Comparison of ENCODE assay signal across 8 cellular contexts in genomic region chr19:39480337-39481228, GRCh38. TPM values are rescaled to one million over a fixed set of nuclear protein-coding genes. Genes with fewer than 3 reads are reported as not detected.
DNase-seq lines count a peak whose midpoint lies in the region; ATAC-seq and TF ChIP-seq lines count a peak whose summit lies in the region.

TIMM50 (plus strand) TSS chr19:39480838; CDS start chr19:39480854, 16 bp downstream.

- H3K79me2 ChIP-seq in PC-9 (ENCODE audit: low read depth), result peaks cover 23% of the 10 kb centered on the region

- POLR2A ChIA-PET in PC-9 (lab: Charles Lee; ENCODE audit: unreplicated experiment), result interaction anchor here (0.6 to 1.0 kb wide), 7 partner anchors 28 to 449 kb away, joined by 3 to 18 read pairs (median 5); partner anchors contain the start of genes RPS16 and SUPT5H

- peak; percentile 95 for DNase-seq in DMS114 treated with DMSO at 0.1 percent for 48 hours (lab: John Stamatoyannopoulos, UW; ENCODE audit: unreplicated experiment)
- peak; percentile 96 for DNase-seq in KBM-7
- DNase-seq in PC-9, result peak; percentile 88 to 98
- peak; percentile 99 for DNase-seq in activated T-cell treated with anti-CD3 and anti-CD28 coated beads for 48 hours (ENCODE audit: low read depth)
- DNase-seq in epithelial cell of prostate (ENCODE audit: low read depth, low spot score), result peak; percentile 45
- peak; percentile 97 for DNase-seq in mucosa of gallbladder (ENCODE audit: low spot score)
- peak; percentile 98 for DNase-seq in stimulated activated CD8-positive, alpha-beta memory T cell treated with anti-CD3 and anti-CD28 coated beads, Interleukin-4, amount 100 ng/mL, for 24 hours (ENCODE audit: low read depth)

- H3F3A ChIP-seq in PC-9 (ENCODE audit: insufficient read depth, low read depth), result peaks cover 23% of the 10 kb centered on the region; the same call in 1 of the 2 replicates

- intact Hi-C loops in PC-9 (cut with micrococcal nuclease; ENCODE audit: unreplicated experiment), result loop anchor here (1.0 to 5.0 kb wide), 2 partner anchors 33 to 68 kb away; partner anchors contain the start of genes PLEKHG2 and SUPT5H

- ATAC-seq in GM21619 (IDR thresholded peaks at IDR 0.05; ENCODE audit: unreplicated experiment), result peak; percentile 90

- CTCF ChIA-PET in PC-9 (lab: Charles Lee), result interaction anchor here (0.5 to 0.8 kb wide), 4 partner anchors 53 to 190 kb away, joined by 3 to 15 read pairs (median 4); partner anchors contain the start of gene SAMD4B

- in situ Hi-C loops in KBM-7 (cut with MboI; ENCODE audit: low pct_unique_long_range_greater_than_20kb, low sequenced_read_pairs), result no loop called here

- no peaks in the 10 kb centered on the region for H3K27me3 ChIP-seq in PC-9 (ENCODE audit: insufficient read depth, low read depth)

- H3K9me3 ChIP-seq in PC-9 (ENCODE audit: insufficient read depth, low read depth), result no peaks in the 10 kb centered on the region

- BruUV-seq in PC-9 (replicated peaks; lab: Mats Ljungman, UMichigan), result TSS peak; percentile 65

- TF ChIP-seq CTCF in PC-9 (conservative IDR thresholded peaks at IDR 0.05), result no peak

- H3K27ac ChIP-seq in PC-9, result peak within 1 kb of the TSS; percentile 94
- peak within 1 kb of the TSS; percentile 64 for H3K27ac ChIP-seq in epithelial cell of prostate

- H3K4me1 ChIP-seq in PC-9 (replicated peaks; ENCODE audit: insufficient read depth), result peaks cover 13% of the 10 kb centered on the region; the same call in 1 of the 2 replicates

- peak within 1 kb of the TSS; percentile 97 for H2AFZ ChIP-seq in PC-9

- no peaks in the 10 kb centered on the region for H4K20me1 ChIP-seq in PC-9 (ENCODE audit: insufficient read depth)

- peak within 1 kb of the TSS; percentile 99 for H3K4me2 ChIP-seq in PC-9

- H3K9me2 ChIP-seq in PC-9 (ENCODE audit: insufficient read depth), result no peaks in the 10 kb centered on the region

- H3K36me3 ChIP-seq in PC-9 (ENCODE audit: low read depth), result 0 out of 2 replicates have a peak, but pooled peaks cover 6% of the 10 kb centered on the region

- H3K4me3 ChIP-seq in PC-9, result peak within 1 kb of the TSS; percentile 99

RNA-seq across cellular contexts. Expression of gene TIMM50, which starts in this region (rescaled TPM):
- total RNA-seq in PC-9 (2021) (85.5 and 95.9 TPM in 2 replicates), mucosa of gallbladder (53.3 TPM)

Comparison
In these comparisons a context has a peak if more than half of its experiments do, and no peak if none do; other contexts are left out.
1. Peak in every context shown above with its lines: DNase-seq, ATAC-seq, H3K4me3 ChIP-seq and H3K27ac ChIP-seq.
2. DNase-seq: peak in every context shown above with its lines; median percentile 99 in activated T-cell treated with anti-CD3 and anti-CD28 coated beads for 48 hours; 98 in stimulated activated CD8-positive, alpha-beta memory T cell treated with anti-CD3 and anti-CD28 coated beads, Interleukin-4, amount 100 ng/mL, for 24 hours; 97 in mucosa of gallbladder; 96 in KBM-7; 95 in DMS114 treated with DMSO at 0.1 percent for 48 hours; 93 in PC-9; 45 in epithelial cell of prostate.